In genomic region chr22:43408009-43408408, GRCh38 we compare ENCODE assay signal across 1 cellular context.
TF ChIP-seq lines count a peak whose summit lies in the region.

No MANE protein-coding gene starts in this region.

TF ChIP-seq in HepG2, 621 proteins besides CTCF, POLR2A, EP300 and RAD21 (continued from another document and continues in another):
- TF ChIP-seq ZNF512 (CRISPR knock-in tag; IDR thresholded peaks at IDR 0.05) (no peak), ATF3 (CRISPR knock-in tag; IDR thresholded peaks at IDR 0.05) (peak; percentile 91), FOXJ3 (CRISPR knock-in tag; IDR thresholded peaks at IDR 0.05; ENCODE audit: borderline replicate concordance) (peak; percentile 35; the same call in 1 of the 2 replicates), CHD2 (IDR thresholded peaks at IDR 0.05; ENCODE audit: low read depth, low read length) (no peak), SRSF4 (IDR thresholded peaks at IDR 0.05; ENCODE audit: low read depth, low read length, poor library complexity, severe bottlenecking) (no peak), ZNF331 (CRISPR knock-in tag; IDR thresholded peaks at IDR 0.05) (peak; percentile 61; the same call in 1 of the 2 replicates), ZBTB1 (CRISPR knock-in tag; IDR thresholded peaks at IDR 0.05; ENCODE audit: borderline replicate concordance) (no peak), ZBED4 (CRISPR knock-in tag; IDR thresholded peaks at IDR 0.05; ENCODE audit: borderline replicate concordance) (no peak), MYC (CRISPR knock-in tag; IDR thresholded peaks at IDR 0.05; ENCODE audit: borderline replicate concordance) (no peak), TOPORS (CRISPR knock-in tag; IDR thresholded peaks at IDR 0.05) (no peak), MED1 (CRISPR knock-in tag; IDR thresholded peaks at IDR 0.05) (peak; percentile 61; the same call in 1 of the 2 replicates), MZF1 (CRISPR knock-in tag; IDR thresholded peaks at IDR 0.05; ENCODE audit: borderline replicate concordance) (no peak), ZNF781 (CRISPR knock-in tag; IDR thresholded peaks at IDR 0.05; ENCODE audit: borderline replicate concordance, not compliant biosample characterization) (no peak), MXI1 (IDR thresholded peaks at IDR 0.05; ENCODE audit: borderline replicate concordance, low read depth, low read length) (0 out of 3 replicates have a peak, but pooled peaks have one; percentile 16), CEBPG (CRISPR knock-in tag; IDR thresholded peaks at IDR 0.05) (peak; percentile 99), ZNF549 (CRISPR knock-in tag; IDR thresholded peaks at IDR 0.05) (peak; percentile 73; the same call in 1 of the 2 replicates), ZNF609 (CRISPR knock-in tag; IDR thresholded peaks at IDR 0.05; ENCODE audit: borderline replicate concordance) (no peak), ZFX (CRISPR knock-in tag; IDR thresholded peaks at IDR 0.05; ENCODE audit: low read depth) (peak; percentile 25; the same call in 1 of the 2 replicates), SATB2 (CRISPR knock-in tag; IDR thresholded peaks at IDR 0.05) (no peak), ETV6 (CRISPR knock-in tag; conservative IDR thresholded peaks at IDR 0.05) (no peak), ZBTB43 (CRISPR knock-in tag; conservative IDR thresholded peaks at IDR 0.05) (0 out of 2 replicates have a peak, but pooled peaks have one; percentile 27), ZNF891 (CRISPR knock-in tag; IDR thresholded peaks at IDR 0.05) (no peak), DMAP1 (CRISPR knock-in tag; IDR thresholded peaks at IDR 0.05) (peak; percentile 42; the same call in 1 of the 2 replicates), MAZ (IDR thresholded peaks at IDR 0.05; ENCODE audit: borderline replicate concordance, low read depth, low read length) (no peak), MAZ (CRISPR knock-in tag; IDR thresholded peaks at IDR 0.05; ENCODE audit: low read depth) (peak; percentile 9; the same call in 1 of the 2 replicates), PHF21A (CRISPR knock-in tag; IDR thresholded peaks at IDR 0.05) (no peak), ZNF879 (CRISPR knock-in tag; IDR thresholded peaks at IDR 0.05) (no peak), ZFY (CRISPR knock-in tag; IDR thresholded peaks at IDR 0.05) (peak; percentile 60), ZBTB26 (CRISPR knock-in tag; IDR thresholded peaks at IDR 0.05; ENCODE audit: borderline replicate concordance) (peak; percentile 79), HNF4G (IDR thresholded peaks at IDR 0.05; ENCODE audit: borderline replicate concordance, low read depth, low read length) (peak; percentile 61), HNF4G (CRISPR knock-in tag; IDR thresholded peaks at IDR 0.05; ENCODE audit: borderline replicate concordance, low read depth) (no peak), BHLHE40 (IDR thresholded peaks at IDR 0.05; ENCODE audit: low read length) (peak; percentile 91), TFDP1 (CRISPR knock-in tag; IDR thresholded peaks at IDR 0.05; ENCODE audit: borderline replicate concordance) (peak; percentile 25; the same call in 1 of the 2 replicates), FOXP1 (IDR thresholded peaks at IDR 0.05) (no peak), FOXP1 (CRISPR knock-in tag; IDR thresholded peaks at IDR 0.05) (peak; percentile 64), KLF9 (CRISPR knock-in tag; IDR thresholded peaks at IDR 0.05; ENCODE audit: low read depth) (no peak), TBX2 (CRISPR knock-in tag; IDR thresholded peaks at IDR 0.05; ENCODE audit: borderline replicate concordance) (no peak), CENPX (CRISPR knock-in tag; IDR thresholded peaks at IDR 0.05) (no peak), ZMYM4 (CRISPR knock-in tag; IDR thresholded peaks at IDR 0.05) (no peak), PITX1 (CRISPR knock-in tag; IDR thresholded peaks at IDR 0.05) (peak; percentile 53; the same call in 1 of the 2 replicates), PATZ1 (CRISPR knock-in tag; IDR thresholded peaks at IDR 0.05) (peak; percentile 37; the same call in 1 of the 2 replicates), RARA (CRISPR knock-in tag; IDR thresholded peaks at IDR 0.05) (peak; percentile 20; the same call in 1 of the 2 replicates), ZNF34 (CRISPR knock-in tag; IDR thresholded peaks at IDR 0.05; ENCODE audit: borderline replicate concordance) (no peak), ATF2 (CRISPR knock-in tag; IDR thresholded peaks at IDR 0.05) (peak; percentile 63; the same call in 1 of the 2 replicates), HDAC2 (CRISPR knock-in tag; IDR thresholded peaks at IDR 0.05) (peak; percentile 60; the same call in 1 of the 2 replicates), ZC3H4 (CRISPR knock-in tag; IDR thresholded peaks at IDR 0.05; ENCODE audit: borderline replicate concordance) (no peak), HOXA3 (CRISPR knock-in tag; IDR thresholded peaks at IDR 0.05) (peak; percentile 62; the same call in 1 of the 2 replicates), CEBPB (IDR thresholded peaks at IDR 0.05; ENCODE audit: borderline replicate concordance, low read depth, low read length) (peak; percentile 89), THAP11 (CRISPR knock-in tag; IDR thresholded peaks at IDR 0.05) (peak; percentile 57; the same call in 1 of the 2 replicates), HNRNPK (IDR thresholded peaks at IDR 0.05; ENCODE audit: low read depth, low read length, poor library complexity, severe bottlenecking) (no peak)
